In genomic region chr11:66743271-66743968, GRCh38 we compare ENCODE assay signal across 9 cellular contexts. TPM values are rescaled to one million over a fixed set of nuclear protein-coding genes. Genes with fewer than 3 reads are reported as not detected.
A peak's percentile ranks its signal among the peaks of the same experiment; 100 is the strongest.
DNase-seq lines count a peak whose midpoint lies in the region; ATAC-seq and TF ChIP-seq lines count a peak whose summit lies in the region.
"Had no signal": no experiment of that assay in that cellular context is flagged by ENCODE, and none has a peak within 500 bp of the region (broad histone marks: within the 10 kb centered on the region; RNA-seq: fewer than 3 reads in every experiment).

No MANE protein-coding gene starts in this region.

- H3K36me3 Mint-ChIP-seq in effector memory CD8-positive, alpha-beta T cell (ENCODE audit: insufficient read depth) = peaks cover 8% of the 10 kb centered on the region
- H3K36me3 Mint-ChIP-seq in osteocyte (ENCODE audit: unreplicated experiment) = no peaks in the 10 kb centered on the region

- H3K4me3 Mint-ChIP-seq in effector memory CD8-positive, alpha-beta T cell = peak overlapping the region; percentile 93 to 94
- peak overlapping the region; percentile 98 for H3K4me3 Mint-ChIP-seq in osteocyte (ENCODE audit: unreplicated experiment)

- H3K27me3 ChIP-seq in NT2/D1 (ENCODE audit: insufficient read depth, insufficient read length) = no peaks in the 10 kb centered on the region

- H3K27ac Mint-ChIP-seq in effector memory CD8-positive, alpha-beta T cell = peak overlapping the region; percentile 79 to 85
- H3K27ac Mint-ChIP-seq in osteocyte (ENCODE audit: unreplicated experiment) = no peak overlapping the region

- no peak for TF ChIP-seq CTCF in osteocyte (IDR thresholded peaks at IDR 0.05)

- peaks cover 7% of the 10 kb centered on the region; the same call in 1 of the 2 replicates for H3K9me3 ChIP-seq in NT2/D1 (ENCODE audit: insufficient read depth, low read length)

- H3K36me3 ChIP-seq in NT2/D1 (ENCODE audit: insufficient read depth, insufficient read length, low read length) = peaks cover 5% of the 10 kb centered on the region

- no peak for ATAC-seq in effector memory CD8-positive, alpha-beta T cell (replicated peaks)
- ATAC-seq in HG03039 (IDR thresholded peaks at IDR 0.05; ENCODE audit: unreplicated experiment) (no peak), HG02981 (IDR thresholded peaks at IDR 0.05; ENCODE audit: unreplicated experiment) (no peak), GM18519 (IDR thresholded peaks at IDR 0.05; ENCODE audit: low FRiP score, unreplicated experiment) (no peak)

- H3K9me3 Mint-ChIP-seq in effector memory CD8-positive, alpha-beta T cell = no peaks in the 10 kb centered on the region
- H3K9me3 Mint-ChIP-seq in osteocyte (ENCODE audit: unreplicated experiment) = no peaks in the 10 kb centered on the region

- H3K4me1 Mint-ChIP-seq in effector memory CD8-positive, alpha-beta T cell (ENCODE audit: low read depth in 2 of 2) = peaks cover 4 to 11% of the 10 kb centered on the region in 2 donors
- peaks cover 28% of the 10 kb centered on the region for H3K4me1 Mint-ChIP-seq in osteocyte (ENCODE audit: unreplicated experiment)

- peak overlapping the region; percentile 61 for H3K9ac ChIP-seq in NT2/D1 (ENCODE audit: insufficient read length, low read depth)

- no peaks in the 10 kb centered on the region for H3K4me1 ChIP-seq in NT2/D1 (ENCODE audit: insufficient read depth, insufficient read length)

- peak overlapping the region; percentile 13 for H3K4me3 ChIP-seq in NT2/D1 (ENCODE audit: insufficient read length, low read depth)

- H3K27me3 Mint-ChIP-seq in effector memory CD8-positive, alpha-beta T cell = no peaks in the 10 kb centered on the region
- no peaks in the 10 kb centered on the region for H3K27me3 Mint-ChIP-seq in osteocyte (ENCODE audit: unreplicated experiment)

- DNase-seq in DMS79 treated with DMSO at 0.1 percent for 48 hours (lab: John Stamatoyannopoulos, UW) (peak; percentile 73), NT2/D1 (ENCODE audit: low read depth, low spot score) (no peak), osteocyte (ENCODE audit: extremely low spot score, unreplicated experiment) (peak; percentile 65), COR-L47 (lab: John Stamatoyannopoulos, UW) (no peak)
- DNase-seq in effector memory CD8-positive, alpha-beta T cell = no peak
- DNase-seq: Kasumi-1 had no signal

RNA-seq across cellular contexts. Expression of gene SPTBN2, which starts 14.4 kb away (rescaled TPM):
- 12.6 and 12.9 TPM in 2 replicates for total RNA-seq in osteocyte

Comparison
In these comparisons a context has a peak if more than half of its experiments do, and no peak if none do; other contexts are left out.
1. DNase-seq: peak in DMS79 treated with DMSO at 0.1 percent for 48 hours (single experiment) and osteocyte (single experiment); none in NT2/D1 (single experiment), effector memory CD8-positive, alpha-beta T cell (0 of 3) and COR-L47 (single experiment).